Comparison of ENCODE assay signal across 8 cellular contexts in genomic region chr3:64684715-64685261, GRCh38. TPM values are rescaled to one million over a fixed set of nuclear protein-coding genes. Genes with fewer than 3 reads are reported as not detected.
DNase-seq lines count a peak whose midpoint lies in the region; ATAC-seq and TF ChIP-seq lines count a peak whose summit lies in the region.

No MANE protein-coding gene starts in this region.

- H3K27ac ChIP-seq in HUES6 (ENCODE audit: low read depth, low read length) (no peak overlapping the region), duodenal mucosa (ENCODE audit: low read depth, low read length) (peak overlapping the region; percentile 91), stomach (peak overlapping the region; percentile 87 to 98 (median 89))

- H3K4me1 ChIP-seq in HUES6 (ENCODE audit: control insufficient read depth, insufficient read depth, low read length) (peaks cover 50% of the 10 kb centered on the region), duodenal mucosa (ENCODE audit: control insufficient read depth in 1 of 2, insufficient read depth in 2 of 2, low read length in 2 of 2) (peaks cover 16 to 18% of the 10 kb centered on the region in 2 donors), stomach (peaks cover 0 to 47% (median 39%) of the 10 kb centered on the region in 4 donors)

- intact Hi-C loops in stomach (cut with DNase I; ENCODE audit: low total_unique reads): no loop called here

- H3K36me3 ChIP-seq in HUES6 (ENCODE audit: control insufficient read depth, insufficient read depth, low read length): no peaks in the 10 kb centered on the region
- H3K36me3 ChIP-seq in duodenal mucosa (ENCODE audit: control insufficient read depth in 1 of 2, insufficient read depth in 2 of 2, low read length in 2 of 2): peaks cover 0 to 3% of the 10 kb centered on the region in 2 donors
- peaks cover 0 to 9% (median 2%) of the 10 kb centered on the region in 4 donors for H3K36me3 ChIP-seq in stomach

- peak overlapping the region; percentile 69 for H3K9ac ChIP-seq in HUES6 (ENCODE audit: low read length)
- peak overlapping the region; percentile 74 to 84 for H3K9ac ChIP-seq in duodenal mucosa (ENCODE audit: low read depth in 1 of 2, low read length in 2 of 2)

- no peak for TF ChIP-seq CTCF in stomach (IDR thresholded peaks at IDR 0.05)

- H3K4me3 ChIP-seq in HUES6 (ENCODE audit: low read depth, low read length) (peak overlapping the region; percentile 77), duodenal mucosa (ENCODE audit: low read depth in 1 of 2, low read length in 2 of 2) (peak overlapping the region; percentile 82 to 87), stomach (peak overlapping the region; percentile 66 to 68 (median 68))

- ATAC-seq in left lobe of liver (peak; percentile 7), GM19324 (IDR thresholded peaks at IDR 0.05; ENCODE audit: low FRiP score, unreplicated experiment) (no peak)

- TF ChIP-seq EP300 in stomach (IDR thresholded peaks at IDR 0.05): no peak

- H3K9me3 ChIP-seq in HUES6 (ENCODE audit: control insufficient read depth, insufficient read depth, low read depth, low read length): no peaks in the 10 kb centered on the region
- no peaks in the 10 kb centered on the region for H3K9me3 ChIP-seq in duodenal mucosa (ENCODE audit: control insufficient read depth in 1 of 2, low read length in 2 of 2)
- H3K9me3 ChIP-seq in stomach: no peaks in the 10 kb centered on the region

- TF ChIP-seq POLR2A in stomach (IDR thresholded peaks at IDR 0.05): peak in 1 of 4 donors; percentile 35

- no peak for DNase-seq in left lobe of liver (ENCODE audit: low spot score)
- DNase-seq in stomach: no peak
- DNase-seq in D341Med (ENCODE audit: low spot score): no peak
- no peak for DNase-seq in iPS-NIHi11 (ENCODE audit: low spot score)
- DNase-seq in NCI-H2196 (lab: John Stamatoyannopoulos, UW; ENCODE audit: unreplicated experiment): no peak

- WGBS in stomach, 5 donors: 4 to 6% (median 5%) methylated on average over 17 to 22 of the region's 22 CpGs

- H3K27me3 ChIP-seq in HUES6 (ENCODE audit: control insufficient read depth, insufficient read depth, low read length) (peaks cover 84% of the 10 kb centered on the region), duodenal mucosa (ENCODE audit: control insufficient read depth in 1 of 2, insufficient read depth in 2 of 2, low read length in 2 of 2) (no peaks in the 10 kb centered on the region), stomach (peaks cover 0 to 40% (median 13%) of the 10 kb centered on the region in 3 donors)

RNA-seq across cellular contexts. Expression of gene ADAMTS9, which starts 3.0 kb away (rescaled TPM):
- 0.81 TPM for total RNA-seq in left lobe of liver
- total RNA-seq in stomach: 100 to 1,000 TPM in 1 of 5 donors, 10 to 100 TPM in 4; 25.4 to 107 (median 38.7) TPM
- 1 to 10 TPM; 5.5 to 6.7 (median 5.8) TPM for polyA plus RNA-seq in stomach

Comparison
In these comparisons a context has a peak if more than half of its experiments do, and no peak if none do; other contexts are left out.
1. RNA of gene ADAMTS9, which starts 3.0 kb away (total RNA-seq): 25.4 to 107 TPM in stomach; 0.81 TPM in left lobe of liver (single experiment); every median in the first group is over 10 times any median in the second.
2. Peak in every context shown above with its lines, with median percentiles within 50 percentile points of each other: H3K4me3 ChIP-seq.